Comparison of ENCODE assay signal across 12 cellular contexts in the genomic region with DNA sequence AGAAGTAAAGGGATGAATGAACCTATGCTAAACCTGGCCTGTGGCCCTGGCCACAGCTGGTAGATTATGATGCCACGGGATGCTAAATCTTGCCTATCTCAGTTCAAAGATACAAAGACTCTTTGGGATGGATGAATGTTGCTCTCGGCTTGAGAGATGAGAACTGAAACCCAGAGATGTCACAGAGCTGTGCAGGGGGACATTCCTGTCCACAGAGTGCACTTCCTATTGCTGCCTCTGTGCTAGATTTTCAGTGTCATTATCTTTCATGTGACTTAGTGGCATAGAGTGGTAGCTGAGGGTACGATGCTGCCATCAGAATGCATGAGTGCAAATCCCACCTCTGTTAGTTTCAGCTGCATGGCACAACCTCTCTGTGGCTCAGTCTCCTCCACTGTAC. TPM values are rescaled to one million over a fixed set of nuclear protein-coding genes. Genes with fewer than 3 reads are reported as not detected.
DNase-seq lines count a peak whose midpoint lies in the region; ATAC-seq and TF ChIP-seq lines count a peak whose summit lies in the region.
"Had no signal": no experiment of that assay in that cellular context is flagged by ENCODE, and none has a peak within 500 bp of the region (broad histone marks: within the 10 kb centered on the region; RNA-seq: fewer than 3 reads in every experiment).

No MANE protein-coding gene starts in this region.

- no peak overlapping the region for H3K4me3 ChIP-seq in spleen
- no peak overlapping the region for H3K4me3 ChIP-seq in upper lobe of right lung

- H3K27ac ChIP-seq in spleen (peak overlapping the region in 1 of 8 donors; percentile 8), upper lobe of right lung (no peak overlapping the region)

- peaks cover 3 to 64% (median 35%) of the 10 kb centered on the region in 6 donors for H3K4me1 ChIP-seq in spleen
- H3K4me1 ChIP-seq in upper lobe of right lung, result peaks cover 7% of the 10 kb centered on the region

- intact Hi-C loops in spleen (cut with DNase I; ENCODE audit: low total_unique reads), result no loop called here
- intact Hi-C loops in upper lobe of right lung (cut with DNase I), result no loop called here

- ATAC-seq in GM18907 (IDR thresholded peaks at IDR 0.05; ENCODE audit: unreplicated experiment), result peak; percentile 82
- peak; percentile 79 for ATAC-seq in GM21825 (IDR thresholded peaks at IDR 0.05; ENCODE audit: unreplicated experiment)
- peak; percentile 78 for ATAC-seq in HG03469 (IDR thresholded peaks at IDR 0.05; ENCODE audit: unreplicated experiment)
- no peak for ATAC-seq in upper lobe of right lung

- peak in 7 of 11 experiments; percentile 14 to 43 (median 19) for TF ChIP-seq CTCF in spleen (IDR thresholded peaks at IDR 0.05 in 8 of 11, conservative IDR thresholded peaks at IDR 0.05 in 3 of 11)
- TF ChIP-seq CTCF in upper lobe of right lung (IDR thresholded peaks at IDR 0.05), result no peak

- H3K9me3 ChIP-seq in spleen (no peaks in the 10 kb centered on the region), upper lobe of right lung (no peaks in the 10 kb centered on the region)

- peaks cover under 1 to 68% (median 48%) of the 10 kb centered on the region in 7 donors for H3K27me3 ChIP-seq in spleen (replicated peaks in 1 of 7)
- peaks cover 12% of the 10 kb centered on the region for H3K27me3 ChIP-seq in upper lobe of right lung

- H3K36me3 ChIP-seq in spleen (no peaks in the 10 kb centered on the region), upper lobe of right lung (no peaks in the 10 kb centered on the region)

- no peak for TF ChIP-seq POLR2A in spleen (IDR thresholded peaks at IDR 0.05)

- 43 to 76% (median 67%) methylated on average over 3 of the region's 3 CpGs for WGBS in spleen, 5 donors

- DNase-seq in spleen, result no peak
- no peak for DNase-seq in NCI-H526 (lab: John Stamatoyannopoulos, UW)
- no peak for DNase-seq in upper lobe of right lung
- DNase-seq in AG08395 (ENCODE audit: low spot score), result no peak
- DNase-seq: activated CD4-positive, alpha-beta T cell treated with anti-CD3 and anti-CD28 coated beads for 48 hours; amniotic stem cell; islet precursor cell; NCI-H510A treated with DMSO at 0.1 percent for 48 hours had no signal

RNA-seq across cellular contexts. Expression of gene MT1M, which starts 2.3 kb away (rescaled TPM):
- total RNA-seq in spleen (1 to 10 TPM in 6 of 7 donors, under 1 TPM in 1; 0.44 to 6.1 (median 3.5) TPM), upper lobe of right lung (40.3 TPM)
- 10 to 100 TPM in 1 of 3 donors, 1 to 10 TPM in 1, under 1 TPM in 1; 0.93 to 11.8 (median 7.6) TPM for polyA plus RNA-seq in spleen
- total RNA-seq: HT1080 had no signal

RNA-seq across cellular contexts. Expression of gene MT1E, which starts 4.6 kb away (rescaled TPM):
- 10 to 100 TPM in 6 of 7 donors, 1 to 10 TPM in 1; 2.5 to 49.6 (median 19.7) TPM for total RNA-seq in spleen
- 10 to 100 TPM; 21.0 to 34.0 (median 33.0) TPM for polyA plus RNA-seq in spleen
- total RNA-seq in upper lobe of right lung, result 154 TPM

RNA-seq across cellular contexts. Expression of gene MT1A, which starts 8.3 kb away (rescaled TPM):
- 10 to 100 TPM in 1 of 7 donors, 1 to 10 TPM in 2, not detected in 4; 1.5 to 27.3 (median 1.5) TPM for total RNA-seq in spleen
- polyA plus RNA-seq in spleen, result 10 to 100 TPM in 1 of 3 donors, 1 to 10 TPM in 2; 1.1 to 14.2 (median 8.5) TPM
- total RNA-seq in upper lobe of right lung, result 4.9 TPM
- total RNA-seq: HT1080 had no signal

RNA-seq across cellular contexts. Expression of gene MT1B, which starts 21.6 kb away (rescaled TPM):
- total RNA-seq in spleen, result not detected
- not detected for polyA plus RNA-seq in spleen
- not detected for total RNA-seq in upper lobe of right lung
- total RNA-seq: HT1080 had no signal

RNA-seq across cellular contexts. Expression of gene MT2A, which starts 21.8 kb away (rescaled TPM):
- total RNA-seq in spleen, result 10 to 100 TPM; 25.3 to 96.9 (median 43.8) TPM
- polyA plus RNA-seq in spleen, result 100 to 1,000 TPM in 2 of 3 donors, 10 to 100 TPM in 1; 73.3 to 176 (median 112) TPM
- total RNA-seq in upper lobe of right lung, result 349 TPM
